22 cellular contexts compared by ENCODE assay signal in the genomic region with DNA sequence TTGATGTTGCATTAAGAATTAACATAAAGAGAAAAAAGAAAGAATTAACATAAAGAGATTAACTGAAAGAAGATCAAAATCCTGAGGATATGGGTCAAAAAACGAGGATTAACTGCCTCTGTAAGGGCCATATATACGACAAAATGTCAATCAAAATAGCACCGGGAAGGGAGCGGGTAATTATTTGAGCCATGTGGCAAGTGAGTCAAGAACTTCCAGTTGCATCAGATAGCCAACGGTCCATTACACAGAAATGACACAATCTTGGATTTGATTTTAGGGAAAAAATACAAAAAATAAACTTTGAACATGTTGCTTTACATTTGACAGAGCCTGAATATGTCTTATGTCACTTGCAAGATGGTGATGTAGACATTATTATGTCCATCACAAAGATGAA.
"Had no signal": no experiment of that assay in that cellular context is flagged by ENCODE, and none has a peak within 500 bp of the region (broad histone marks: within the 10 kb centered on the region; RNA-seq: fewer than 3 reads in every experiment).

No MANE protein-coding gene starts in this region.

- DNase-seq: dorsolateral prefrontal cortex; effector CD4-positive, alpha-beta T cell; gastrocnemius medialis; head of caudate nucleus; mesendoderm; midbrain; naive thymus-derived CD4-positive, alpha-beta T cell; right lobe of liver; stimulated activated CD4-positive, alpha-beta T cell treated with anti-CD3 and anti-CD28 coated beads, Interleukin-12 subunit alpha, Interleukin-12 subunit beta, amount 100 ng/mL, for 4 hours; stimulated activated CD4-positive, alpha-beta T cell treated with anti-CD3 and anti-CD28 coated beads, Interleukin-1b, Interleukin-23, amount 100 ng/mL, for 48 hours; stimulated activated CD4-positive, alpha-beta T cell treated with anti-CD3 and anti-CD28 coated beads, Interleukin-4, amount 100 ng/mL, for 1 hour; stimulated activated CD8-positive, alpha-beta memory T cell treated with anti-CD3 and anti-CD28 coated beads, Interleukin-4, amount 100 ng/mL, for 48 hours; stimulated activated naive CD4-positive, alpha-beta T cell; stimulated activated naive CD8-positive, alpha-beta T cell treated with anti-CD3 and anti-CD28 coated beads, Interleukin-15, amount 100 ng/mL, for 72 hours; transverse colon had no signal

- H3K4me2 ChIP-seq: neural progenitor cell, smooth muscle cell had no signal

- H3K9ac ChIP-seq: neural progenitor cell, parathyroid adenoma had no signal

- ATAC-seq: gastrocnemius medialis; naive thymus-derived CD4-positive, alpha-beta T cell; right lobe of liver; stimulated activated naive CD8-positive, alpha-beta T cell treated with anti-CD3 and anti-CD28 coated beads, Interleukin-15, amount 100 ng/mL, for 72 hours had no signal

- H3K36me3 Mint-ChIP-seq: naive thymus-derived CD4-positive, alpha-beta T cell; neural progenitor cell had no signal

- H3K9me3 ChIP-seq: gastrocnemius medialis, right lobe of liver, suprapubic skin, transverse colon, vagina had no signal

- H3K4me1 Mint-ChIP-seq: naive thymus-derived CD4-positive, alpha-beta T cell; nephron; neural progenitor cell; stimulated activated naive CD8-positive, alpha-beta T cell treated with anti-CD3 and anti-CD28 coated beads, Interleukin-15, amount 100 ng/mL, for 72 hours had no signal

- H3K4me3 Mint-ChIP-seq: naive thymus-derived CD4-positive, alpha-beta T cell; nephron; neural progenitor cell; stimulated activated naive CD8-positive, alpha-beta T cell treated with anti-CD3 and anti-CD28 coated beads, Interleukin-15, amount 100 ng/mL, for 72 hours had no signal

- H3K4me3 ChIP-seq: dorsolateral prefrontal cortex, gastrocnemius medialis, neural progenitor cell, right lobe of liver, smooth muscle cell, suprapubic skin, transverse colon, vagina had no signal

- H3K79me2 ChIP-seq: parathyroid adenoma had no signal

- H3K27ac Mint-ChIP-seq: naive thymus-derived CD4-positive, alpha-beta T cell; nephron; neural progenitor cell; progenitor cell of endocrine pancreas; stimulated activated naive CD8-positive, alpha-beta T cell treated with anti-CD3 and anti-CD28 coated beads, Interleukin-15, amount 100 ng/mL, for 72 hours had no signal

- H3K36me3 ChIP-seq: gastrocnemius medialis, neural progenitor cell, right lobe of liver, suprapubic skin, transverse colon, vagina had no signal

- H3K4me1 ChIP-seq: gastrocnemius medialis, neural progenitor cell, parathyroid adenoma, right lobe of liver, suprapubic skin, transverse colon, vagina had no signal

- H3K27me3 ChIP-seq: gastrocnemius medialis, neural progenitor cell, right lobe of liver, transverse colon, vagina had no signal

- H3K27me3 Mint-ChIP-seq: stimulated activated naive CD8-positive, alpha-beta T cell treated with anti-CD3 and anti-CD28 coated beads, Interleukin-15, amount 100 ng/mL, for 72 hours had no signal

- H2AFZ ChIP-seq: neural progenitor cell, parathyroid adenoma had no signal

- H3K9me3 Mint-ChIP-seq: neural progenitor cell had no signal

- H3K27ac ChIP-seq: dorsolateral prefrontal cortex, gastrocnemius medialis, neural progenitor cell, parathyroid adenoma, right lobe of liver, suprapubic skin, transverse colon, vagina had no signal
